Comparison of ENCODE assay signal across 8 cellular contexts in genomic region chr3:101779808-101780366, GRCh38. TPM values are rescaled to one million over a fixed set of nuclear protein-coding genes. Genes with fewer than 3 reads are reported as not detected.
DNase-seq lines count a peak whose midpoint lies in the region; ATAC-seq and TF ChIP-seq lines count a peak whose summit lies in the region.

No MANE protein-coding gene starts in this region.

- CTCF ChIA-PET in BJ (lab: Yijun Ruan, JAX) (interaction anchor here (0.9 to 2.3 kb wide), 3 partner anchors 17 to 449 kb away, joined by 3 to 8 read pairs (median 8); no protein-coding TSS in a partner anchor), HEK293 (lab: Yijun Ruan, JAX) (no interaction called here)

- H3K4me3 Mint-ChIP-seq in T-helper 17 cell: peak overlapping the region; percentile 94

- H3K27ac ChIP-seq in HEK293 (ENCODE audit: extremely low read depth, low read depth, low read length): peak overlapping the region; percentile 64

- H3K27me3 ChIP-seq in BJ (ENCODE audit: control insufficient read depth, insufficient read depth, low read length): no peaks in the 10 kb centered on the region

- TF ChIP-seq CTCF in BJ (IDR thresholded peaks at IDR 0.05; ENCODE audit: insufficient read depth, low read depth, low read length) (no peak), HEK293 (tag by site-specific recombination; IDR thresholded peaks at IDR 0.05) (no peak), fibroblast of villous mesenchyme (IDR thresholded peaks at IDR 0.05; ENCODE audit: insufficient read depth, low read depth, low read length) (no peak)

- 0 out of 2 replicates have a peak, but pooled peaks cover 2% of the 10 kb centered on the region for H3K4me1 ChIP-seq in HEK293 (ENCODE audit: control insufficient read depth, insufficient read depth, low read length)

- no peaks in the 10 kb centered on the region for H3K9me3 ChIP-seq in HEK293 (ENCODE audit: control insufficient read depth, insufficient read depth, low read depth, low read length)
- no peaks in the 10 kb centered on the region for H3K9me3 ChIP-seq in T-helper 17 cell (ENCODE audit: control insufficient read depth, low read length, poor library complexity, severe bottlenecking)

- no peaks in the 10 kb centered on the region for H3K27me3 Mint-ChIP-seq in T-helper 17 cell

- peaks cover 39% of the 10 kb centered on the region for H3K4me1 Mint-ChIP-seq in T-helper 17 cell

- DNase-seq in BJ (ENCODE audit: low read depth) (no peak), T-helper 17 cell (no peak), fibroblast of villous mesenchyme (ENCODE audit: low read depth) (peak; percentile 71), skeletal muscle cell (ENCODE audit: low read depth) (no peak), NCI-H187 (lab: John Stamatoyannopoulos, UW) (no peak), SIG-M5 (lab: John Stamatoyannopoulos, UW) (no peak), H4 (ENCODE audit: low spot score) (no peak)

- H3K27ac Mint-ChIP-seq in T-helper 17 cell: peak overlapping the region; percentile 94

- H3K36me3 Mint-ChIP-seq in T-helper 17 cell (ENCODE audit: low read depth): peaks cover 3% of the 10 kb centered on the region

- no peak for ATAC-seq in T-helper 17 cell

- H3K36me3 ChIP-seq in BJ (ENCODE audit: control insufficient read depth, insufficient read depth, low read length): peaks cover 16% of the 10 kb centered on the region
- H3K36me3 ChIP-seq in HEK293 (ENCODE audit: control insufficient read depth in 2 of 2, insufficient read depth in 1 of 2, low read length in 2 of 2): peaks cover 14 to 23% of the 10 kb centered on the region in 2 experiments

- H3K4me3 ChIP-seq in BJ (ENCODE audit: low read depth, low read length): peak overlapping the region; percentile 75
- peak overlapping the region; percentile 91 for H3K4me3 ChIP-seq in HEK293 (ENCODE audit: low read depth, low read length)
- H3K4me3 ChIP-seq in fibroblast of villous mesenchyme (ENCODE audit: low read depth, low read length): peak overlapping the region; percentile 88
- H3K4me3 ChIP-seq in skeletal muscle cell (ENCODE audit: low read depth, low read length): peak overlapping the region; percentile 81

- POLR2A ChIA-PET in BJ (lab: Charles Lee): no interaction called here
- POLR2A ChIA-PET in HEK293 (lab: Yijun Ruan, JAX): interaction anchor here (1.2 to 1.5 kb wide), 3 partner anchors 47 to 94 kb away, joined by 3 to 4 read pairs (median 4); partner anchors contain the start of genes CEP97 and RPL24

TF ChIP-seq in HEK293, 187 proteins besides CTCF, POLR2A, EP300 and RAD21:
- TF ChIP-seq ZNF335 (tag by site-specific recombination; conservative IDR thresholded peaks at IDR 0.05) (peak; percentile 11; the same call in 1 of the 2 replicates), ZSCAN30 (tag by site-specific recombination; IDR thresholded peaks at IDR 0.05) (0 out of 2 replicates have a peak, but pooled peaks have one; percentile 15), ZNF600 (tag by site-specific recombination; IDR thresholded peaks at IDR 0.05) (peak; percentile 90), ZNF626 (tag by site-specific recombination; IDR thresholded peaks at IDR 0.05) (no peak), ZNF10 (tag by site-specific recombination; IDR thresholded peaks at IDR 0.05) (0 out of 2 replicates have a peak, but pooled peaks have one; percentile 33), PRDM10 (tag by site-specific recombination; IDR thresholded peaks at IDR 0.05) (peak; percentile 65; the same call in 1 of the 2 replicates)

RNA-seq across cellular contexts. Expression of gene NXPE3, which starts 0.9 kb away (rescaled TPM):
- 30.3 and 31.2 TPM in 2 replicates for polyA plus RNA-seq in BJ (2011; rRNA removed)
- polyA minus RNA-seq in BJ (2011; rRNA and poly(A)+ RNA removed): 30.9 and 39.0 TPM in 2 replicates
- 10 to 100 TPM; 30.6 to 31.7 TPM for total RNA-seq in T-helper 17 cell
- 14.2 and 22.0 TPM in 2 replicates for total RNA-seq in fibroblast of villous mesenchyme
- total RNA-seq in H4 (2014; rRNA removed; shearing (Covaris generic)): 14.9 and 21.0 TPM in 2 replicates

RNA-seq across cellular contexts. Expression of gene CEP97, which starts 55.5 kb away (rescaled TPM):
- 1.2 and 2.5 TPM in 2 replicates for polyA plus RNA-seq in BJ (2011; rRNA removed)
- 3.5 and 3.6 TPM in 2 replicates for polyA minus RNA-seq in BJ (2011; rRNA and poly(A)+ RNA removed)
- total RNA-seq in T-helper 17 cell: 10 to 100 TPM; 10.4 to 11.1 TPM
- total RNA-seq in fibroblast of villous mesenchyme: 14.2 and 24.6 TPM in 2 replicates
- total RNA-seq in H4 (2014; rRNA removed; shearing (Covaris generic)): 10.3 and 12.3 TPM in 2 replicates
